31 cellular contexts compared by ENCODE assay signal in the genomic region with DNA sequence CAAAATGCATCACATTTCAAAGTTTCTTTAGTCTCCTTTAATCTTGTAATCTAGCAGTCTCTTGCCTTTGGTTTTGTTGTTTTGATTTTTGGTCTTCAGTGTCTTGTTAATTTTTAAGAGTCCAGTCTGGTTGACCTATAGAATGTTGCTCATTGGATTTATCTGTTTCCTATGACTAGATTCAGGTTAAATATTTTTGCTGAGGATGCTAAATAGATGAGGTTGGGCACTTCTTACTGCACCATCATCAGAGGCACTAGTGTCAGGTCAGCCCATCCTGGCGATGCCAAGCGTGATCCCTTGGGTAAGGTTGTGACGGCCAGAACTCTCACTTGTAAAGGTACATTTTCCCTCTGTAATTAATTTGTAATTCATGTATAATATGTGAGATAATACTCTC.
"Had no signal": no experiment of that assay in that cellular context is flagged by ENCODE, and none has a peak within 500 bp of the region (broad histone marks: within the 10 kb centered on the region; RNA-seq: fewer than 3 reads in every experiment).

No MANE protein-coding gene starts in this region.

- DNase-seq: naive thymus-derived CD8-positive, alpha-beta T cell; nephron progenitor cell; occipital lobe; ovary; posterior cingulate gyrus; psoas muscle; right cardiac atrium; spleen; stimulated activated CD4-positive, alpha-beta T cell treated with anti-CD3 and anti-CD28 coated beads, Interleukin-12 subunit alpha, Interleukin-12 subunit beta, amount 100 ng/mL, for 4 hours; stimulated activated CD4-positive, alpha-beta T cell treated with anti-CD3 and anti-CD28 coated beads, Interleukin-1b, Interleukin-23, amount 100 ng/mL, for 48 hours; stimulated activated CD4-positive, alpha-beta T cell treated with anti-CD3 and anti-CD28 coated beads, Interleukin-4, amount 100 ng/mL, for 1 hour; stimulated activated CD4-positive, alpha-beta T cell treated with anti-CD3 and anti-CD28 coated beads, Interleukin-4, amount 100 ng/mL, for 4 hours; stimulated activated CD8-positive, alpha-beta memory T cell treated with anti-CD3 and anti-CD28 coated beads, Interleukin-4, amount 100 ng/mL, for 48 hours; stimulated activated naive CD4-positive, alpha-beta T cell; stimulated activated naive CD8-positive, alpha-beta T cell treated with anti-CD3 and anti-CD28 coated beads, Interleukin-15, amount 100 ng/mL, for 72 hours; stimulated activated naive CD8-positive, alpha-beta T cell treated with anti-CD3 and anti-CD28 coated beads, Interleukin-15, Interleukin-2, amounts not matched to agents 100 U/mL and 50 U/mL, for 24 hours; thyroid gland; trophoblast cell; upper lobe of left lung had no signal

- H2AFZ ChIP-seq: parathyroid adenoma had no signal

- H3K9me3 Mint-ChIP-seq: naive thymus-derived CD8-positive, alpha-beta T cell; natural killer cell treated with Interleukin-12 subunit alpha and Interleukin-12 subunit beta and Interleukin-15 and Interleukin-18, amount 100 ng/mL, for 72 hours; nephron progenitor cell; neural crest cell; stimulated activated memory B cell treated with anti-CD40 and anti-IgM and Interleukin-4, amounts not matched to agents 10 μg/mL and 1 μg/mL and 100 μg/mL, for 72 hours; stimulated activated naive CD8-positive, alpha-beta T cell treated with anti-CD3 and anti-CD28 coated beads, Interleukin-15, amount 100 ng/mL, for 72 hours had no signal

- H3K79me2 ChIP-seq: parathyroid adenoma had no signal

- H3K9ac ChIP-seq: parathyroid adenoma had no signal

- ATAC-seq: naive thymus-derived CD8-positive, alpha-beta T cell; natural killer cell treated with Interleukin-12 subunit alpha and Interleukin-12 subunit beta and Interleukin-15 and Interleukin-18, amount 100 ng/mL, for 72 hours; psoas muscle; right cardiac atrium; sciatic nerve; stimulated activated memory B cell treated with anti-CD40 and anti-IgM and Interleukin-4, amounts not matched to agents 10 μg/mL and 1 μg/mL and 100 μg/mL, for 72 hours; stimulated activated naive CD8-positive, alpha-beta T cell treated with anti-CD3 and anti-CD28 coated beads, Interleukin-15, amount 100 ng/mL, for 72 hours; stimulated activated naive CD8-positive, alpha-beta T cell treated with anti-CD3 and anti-CD28 coated beads, Interleukin-15, Interleukin-2, amounts not matched to agents 100 U/mL and 50 U/mL, for 24 hours had no signal

- H3K27ac Mint-ChIP-seq: naive thymus-derived CD8-positive, alpha-beta T cell; natural killer cell treated with Interleukin-12 subunit alpha and Interleukin-12 subunit beta and Interleukin-15 and Interleukin-18, amount 100 ng/mL, for 72 hours; nephron progenitor cell; progenitor cell of endocrine pancreas; stimulated activated memory B cell treated with anti-CD40 and anti-IgM and Interleukin-4, amounts not matched to agents 10 μg/mL and 1 μg/mL and 100 μg/mL, for 72 hours; stimulated activated naive CD8-positive, alpha-beta T cell treated with anti-CD3 and anti-CD28 coated beads, Interleukin-15, amount 100 ng/mL, for 72 hours had no signal

- H3K4me3 Mint-ChIP-seq: naive thymus-derived CD8-positive, alpha-beta T cell; natural killer cell treated with Interleukin-12 subunit alpha and Interleukin-12 subunit beta and Interleukin-15 and Interleukin-18, amount 100 ng/mL, for 72 hours; nephron progenitor cell; neural crest cell; stimulated activated memory B cell treated with anti-CD40 and anti-IgM and Interleukin-4, amounts not matched to agents 10 μg/mL and 1 μg/mL and 100 μg/mL, for 72 hours; stimulated activated naive CD8-positive, alpha-beta T cell treated with anti-CD3 and anti-CD28 coated beads, Interleukin-15, amount 100 ng/mL, for 72 hours had no signal

- FAIRE-seq: urothelium cell line had no signal

- H3K27me3 Mint-ChIP-seq: progenitor cell of endocrine pancreas had no signal

- H3K4me3 ChIP-seq: ovary, psoas muscle, skin epidermis, smooth muscle cell, spleen, thoracic aorta, thyroid gland, tibial nerve, upper lobe of left lung, vagina had no signal

- H3K9me3 ChIP-seq: ovary, psoas muscle, spleen, thoracic aorta, thyroid gland, tibial nerve, upper lobe of left lung, vagina had no signal

- H3K4me1 ChIP-seq: parathyroid adenoma, psoas muscle had no signal

- H3K27ac ChIP-seq: ovary, parathyroid adenoma, psoas muscle, thoracic aorta, thyroid gland, tibial nerve, vagina had no signal

- H3K4me2 ChIP-seq: smooth muscle cell had no signal

- H3K36me3 ChIP-seq: ovary, thoracic aorta, thyroid gland, vagina had no signal

- H3K27me3 ChIP-seq: ovary, thyroid gland, tibial nerve, upper lobe of left lung, vagina had no signal
